In the genomic region with DNA sequence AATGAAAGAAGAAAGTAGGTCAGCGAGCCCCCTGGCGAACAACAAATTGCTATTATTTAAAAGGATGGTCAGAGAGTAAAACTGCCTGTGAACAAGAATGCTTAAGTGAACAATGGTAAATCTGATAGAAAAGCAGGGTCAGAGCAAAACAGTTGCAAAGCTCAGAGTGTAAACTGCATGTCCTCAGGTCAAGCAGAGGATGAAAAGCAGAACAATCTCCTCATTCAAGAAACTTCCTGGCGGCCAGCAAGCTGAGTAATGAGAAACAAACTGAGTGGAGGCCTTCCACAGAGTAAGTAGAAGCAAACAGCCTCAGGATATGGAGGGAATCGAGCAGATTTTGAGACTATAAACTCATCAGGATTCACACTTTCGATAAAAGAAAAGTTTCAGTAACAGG, we compare ENCODE assay signal across 21 cellular contexts.
DNase-seq lines count a peak whose midpoint lies in the region; ATAC-seq and TF ChIP-seq lines count a peak whose summit lies in the region.
"Had no signal": no experiment of that assay in that cellular context is flagged by ENCODE, and none has a peak within 500 bp of the region (broad histone marks: within the 10 kb centered on the region; RNA-seq: fewer than 3 reads in every experiment).

No MANE protein-coding gene starts in this region.

- H3K36me3 Mint-ChIP-seq in nephron progenitor cell (ENCODE audit: low read depth) = no peaks in the 10 kb centered on the region
- no peaks in the 10 kb centered on the region for H3K36me3 Mint-ChIP-seq in stimulated activated memory B cell treated with anti-CD40 and anti-IgM and Interleukin-4, amounts not matched to agents 10 μg/mL and 1 μg/mL and 100 μg/mL, for 72 hours
- H3K36me3 Mint-ChIP-seq: brain had no signal

- TF ChIP-seq EP300 in suprapubic skin (IDR thresholded peaks at IDR 0.05) = no peak

- H3K79me2 ChIP-seq in PC-9 (ENCODE audit: low read depth) = no peaks in the 10 kb centered on the region

- H3K4me1 ChIP-seq in PC-9 (replicated peaks; ENCODE audit: insufficient read depth) = no peaks in the 10 kb centered on the region
- no peaks in the 10 kb centered on the region for H3K4me1 ChIP-seq in suprapubic skin
- no peaks in the 10 kb centered on the region for H3K4me1 ChIP-seq in psoas muscle
- H3K4me1 ChIP-seq: gastroesophageal sphincter, SJSA1, vagina had no signal

- TF ChIP-seq CTCF in PC-9 (conservative IDR thresholded peaks at IDR 0.05) = no peak
- no peak for TF ChIP-seq CTCF in nephron progenitor cell (IDR thresholded peaks at IDR 0.05)
- TF ChIP-seq CTCF in suprapubic skin (IDR thresholded peaks at IDR 0.05) = no peak
- TF ChIP-seq CTCF in psoas muscle (IDR thresholded peaks at IDR 0.05) = no peak

- H3K27ac ChIP-seq in PC-9 (no peak overlapping the region), suprapubic skin (no peak overlapping the region), psoas muscle (no peak overlapping the region)
- H3K27ac ChIP-seq: gastroesophageal sphincter, SJSA1, vagina, VCaP had no signal

- H3F3A ChIP-seq in PC-9 (ENCODE audit: insufficient read depth, low read depth) = no peaks in the 10 kb centered on the region

- H3K27me3 Mint-ChIP-seq in nephron progenitor cell (ENCODE audit: low read depth, poor library complexity) = no peaks in the 10 kb centered on the region
- H3K27me3 Mint-ChIP-seq in stimulated activated memory B cell treated with anti-CD40 and anti-IgM and Interleukin-4, amounts not matched to agents 10 μg/mL and 1 μg/mL and 100 μg/mL, for 72 hours = no peaks in the 10 kb centered on the region
- H3K27me3 Mint-ChIP-seq: brain had no signal

- H3K4me3 ChIP-seq in PC-9 = no peak overlapping the region
- H3K4me3 ChIP-seq in suprapubic skin = no peak overlapping the region
- H3K4me3 ChIP-seq in psoas muscle = no peak overlapping the region
- H3K4me3 ChIP-seq: gastroesophageal sphincter, SJSA1, vagina had no signal

- peak; percentile 29 for DNase-seq in Ammon's horn (ENCODE audit: low spot score)
- DNase-seq in PC-9 = no peak
- DNase-seq in epidermal melanocyte (ENCODE audit: insufficient read length, low spot score) = peak; percentile 34
- no peak for DNase-seq in nephron progenitor cell
- no peak for DNase-seq in suprapubic skin (ENCODE audit: low spot score in 2 of 2)
- no peak for DNase-seq in psoas muscle
- DNase-seq: activated CD4-positive, alpha-beta T cell treated with anti-CD3 and anti-CD28 coated beads, Interleukin-2, amount 50 U/mL, for 1 hour; activated CD8-positive, alpha-beta memory T cell treated with anti-CD3 and anti-CD28 coated beads, Interleukin-2, amount 50 U/mL, for 4 hours; IMR-90; left colon; NCI-H1694; stimulated activated CD4-positive, alpha-beta T cell treated with anti-CD3 and anti-CD28 coated beads, Interleukin-12 subunit alpha, Interleukin-12 subunit beta, amount 100 ng/mL, for 4 hours; stimulated activated CD8-positive, alpha-beta memory T cell treated with anti-CD3 and anti-CD28 coated beads, Interleukin-4, amount 100 ng/mL, for 48 hours; T-helper 2 cell had no signal

- BruUV-seq in PC-9 (replicated peaks; lab: Mats Ljungman, UMichigan) = no TSS peak

- no peak overlapping the region for H3K4me2 ChIP-seq in PC-9

- intact Hi-C loops in PC-9 (cut with micrococcal nuclease; ENCODE audit: unreplicated experiment) = no loop called here
- intact Hi-C loops in psoas muscle (cut with DNase I) = no loop called here

- no peak overlapping the region for H3K4me3 Mint-ChIP-seq in nephron progenitor cell
- no peak overlapping the region for H3K4me3 Mint-ChIP-seq in stimulated activated memory B cell treated with anti-CD40 and anti-IgM and Interleukin-4, amounts not matched to agents 10 μg/mL and 1 μg/mL and 100 μg/mL, for 72 hours

- no peaks in the 10 kb centered on the region for H3K4me1 Mint-ChIP-seq in nephron progenitor cell
- no peaks in the 10 kb centered on the region for H3K4me1 Mint-ChIP-seq in stimulated activated memory B cell treated with anti-CD40 and anti-IgM and Interleukin-4, amounts not matched to agents 10 μg/mL and 1 μg/mL and 100 μg/mL, for 72 hours

- no peak for ATAC-seq in stimulated activated memory B cell treated with anti-CD40 and anti-IgM and Interleukin-4, amounts not matched to agents 10 μg/mL and 1 μg/mL and 100 μg/mL, for 72 hours
- ATAC-seq in HG03280 (IDR thresholded peaks at IDR 0.05; ENCODE audit: unreplicated experiment) (no peak), psoas muscle (no peak)
- ATAC-seq: gastroesophageal sphincter, left colon had no signal

- no peaks in the 10 kb centered on the region for H3K9me2 ChIP-seq in PC-9 (ENCODE audit: insufficient read depth)

- peaks cover 4% of the 10 kb centered on the region for H3K9me3 Mint-ChIP-seq in nephron progenitor cell
- H3K9me3 Mint-ChIP-seq in stimulated activated memory B cell treated with anti-CD40 and anti-IgM and Interleukin-4, amounts not matched to agents 10 μg/mL and 1 μg/mL and 100 μg/mL, for 72 hours = no peaks in the 10 kb centered on the region

- POLR2A ChIA-PET in PC-9 (lab: Charles Lee; ENCODE audit: unreplicated experiment) = interaction anchor here (0.6 kb wide), 1 partner anchor 63 kb away, joined by 3 read pairs; no protein-coding TSS in a partner anchor

- CTCF ChIA-PET in PC-9 (lab: Charles Lee) = no interaction called here

- peak overlapping the region; percentile 11 for H3K27ac Mint-ChIP-seq in nephron progenitor cell
- no peak overlapping the region for H3K27ac Mint-ChIP-seq in stimulated activated memory B cell treated with anti-CD40 and anti-IgM and Interleukin-4, amounts not matched to agents 10 μg/mL and 1 μg/mL and 100 μg/mL, for 72 hours

- H4K20me1 ChIP-seq in PC-9 (ENCODE audit: insufficient read depth) = no peaks in the 10 kb centered on the region

- H3K36me3 ChIP-seq in PC-9 (ENCODE audit: low read depth) (no peaks in the 10 kb centered on the region), suprapubic skin (no peaks in the 10 kb centered on the region), psoas muscle (ENCODE audit: insufficient read depth in 1 of 2, low read depth in 1 of 2) (no peaks in the 10 kb centered on the region)
- H3K36me3 ChIP-seq: gastroesophageal sphincter, SJSA1, vagina had no signal

- H3K9me3 ChIP-seq in PC-9 (ENCODE audit: insufficient read depth, low read depth) (no peaks in the 10 kb centered on the region; the same call in 1 of the 2 replicates), suprapubic skin (no peaks in the 10 kb centered on the region), psoas muscle (no peaks in the 10 kb centered on the region)
- H3K9me3 ChIP-seq: gastroesophageal sphincter, SJSA1, vagina had no signal

- no peak for TF ChIP-seq POLR2A in suprapubic skin (IDR thresholded peaks at IDR 0.05)

- 55% methylated on average over 5 of the region's 5 CpGs for WGBS in suprapubic skin
- WGBS in psoas muscle, 3 donors = 78 to 82% (median 79%) methylated on average over 5 of the region's 5 CpGs

- peak overlapping the region; percentile 46; the same call in 1 of the 2 replicates for H2AFZ ChIP-seq in PC-9

- H3K27me3 ChIP-seq in PC-9 (ENCODE audit: insufficient read depth, low read depth) (no peaks in the 10 kb centered on the region), suprapubic skin (no peaks in the 10 kb centered on the region), psoas muscle (ENCODE audit: insufficient read depth in 3 of 3, low read length in 2 of 3) (no peaks in the 10 kb centered on the region)
- H3K27me3 ChIP-seq: gastroesophageal sphincter, SJSA1, vagina had no signal

Comparison
In these comparisons a context has a peak if more than half of its experiments do, and no peak if none do; other contexts are left out.
1. DNase-seq: peak in Ammon's horn (single experiment) and epidermal melanocyte (single experiment); none in PC-9 (0 of 2), nephron progenitor cell (single experiment), suprapubic skin (0 of 2) and psoas muscle (0 of 2).